8 cellular contexts compared by ENCODE assay signal in the genomic region with DNA sequence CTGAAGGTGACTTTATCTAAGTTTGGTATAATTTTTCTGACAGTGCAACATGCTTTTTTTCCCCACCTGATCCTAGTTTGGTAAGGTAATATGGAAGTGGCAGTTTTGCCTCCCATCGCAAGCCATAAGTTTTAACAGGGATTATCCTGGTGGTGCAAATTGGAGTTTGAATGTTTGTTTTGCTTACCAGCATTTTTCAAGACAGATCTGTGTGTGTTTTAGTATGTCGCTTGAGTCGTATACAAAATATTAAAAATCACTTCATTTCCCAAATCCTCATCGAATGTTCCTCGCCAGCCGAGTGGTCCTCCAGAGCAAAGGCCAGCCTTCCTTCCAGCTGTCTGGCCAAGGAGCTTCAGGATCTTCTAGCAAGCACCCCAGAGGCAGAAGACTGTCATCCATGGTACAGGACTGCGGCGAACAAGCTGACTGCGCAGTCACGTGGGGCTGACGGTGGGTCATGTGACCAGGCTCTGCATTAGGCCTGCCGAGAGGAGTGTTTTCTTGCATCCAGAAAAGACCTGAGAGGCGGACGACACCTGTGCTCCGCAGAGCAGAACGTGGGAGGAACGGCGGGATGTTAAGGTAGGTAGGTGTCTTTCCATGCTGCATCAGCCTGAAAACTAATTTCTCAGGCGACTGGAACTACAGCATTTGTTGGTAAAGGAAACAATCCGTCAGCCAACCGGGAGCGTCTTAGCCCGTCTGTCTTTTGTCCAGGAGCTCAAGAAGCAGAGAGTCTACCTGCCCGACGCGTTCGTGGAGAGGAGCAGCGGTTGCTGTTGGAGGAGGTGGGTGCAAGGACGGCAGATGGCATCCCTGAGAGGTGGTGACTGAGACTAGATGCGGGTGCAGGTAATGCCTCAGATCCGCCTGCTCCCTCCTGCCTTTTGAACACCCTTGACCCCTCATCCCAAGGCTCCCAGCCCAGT.
DNase-seq lines count a peak whose midpoint lies in the region; ATAC-seq and TF ChIP-seq lines count a peak whose summit lies in the region.

A gene with protein sequence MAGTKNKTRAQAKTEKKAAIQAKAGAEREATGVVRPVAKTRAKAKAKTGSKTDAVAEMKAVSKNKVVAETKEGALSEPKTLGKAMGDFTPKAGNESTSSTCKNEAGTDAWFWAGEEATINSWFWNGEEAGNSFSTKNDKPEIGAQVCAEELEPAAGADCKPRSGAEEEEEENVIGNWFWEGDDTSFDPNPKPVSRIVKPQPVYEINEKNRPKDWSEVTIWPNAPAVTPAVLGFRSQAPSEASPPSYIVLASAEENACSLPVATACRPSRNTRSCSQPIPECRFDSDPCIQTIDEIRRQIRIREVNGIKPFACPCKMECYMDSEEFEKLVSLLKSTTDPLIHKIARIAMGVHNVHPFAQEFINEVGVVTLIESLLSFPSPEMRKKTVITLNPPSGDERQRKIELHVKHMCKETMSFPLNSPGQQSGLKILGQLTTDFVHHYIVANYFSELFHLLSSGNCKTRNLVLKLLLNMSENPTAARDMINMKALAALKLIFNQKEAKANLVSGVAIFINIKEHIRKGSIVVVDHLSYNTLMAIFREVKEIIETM (plus strand): TSS at position 507 of the 932 bp plus-strand sequence. CDS start 28,253 bp downstream, outside the sequence.

- no peaks in the 10 kb centered on the region for H3K27me3 ChIP-seq in NT2/D1 (ENCODE audit: insufficient read depth, insufficient read length)
- H3K27me3 ChIP-seq in neutrophil = no peaks in the 10 kb centered on the region
- H3K27me3 ChIP-seq in subcutaneous abdominal adipose tissue (ENCODE audit: control insufficient read depth in 5 of 5, insufficient read depth in 4 of 5, low read length in 5 of 5) = peaks cover 0 to 8% (median 3%) of the 10 kb centered on the region in 5 donors

- TF ChIP-seq CTCF in foreskin fibroblast (IDR thresholded peaks at IDR 0.05; ENCODE audit: low read depth, low read length) (no peak), neutrophil (IDR thresholded peaks at IDR 0.05) (no peak)

- H3K9me3 ChIP-seq in NT2/D1 (ENCODE audit: insufficient read depth, low read length) (no peaks in the 10 kb centered on the region), neutrophil (no peaks in the 10 kb centered on the region), subcutaneous abdominal adipose tissue (ENCODE audit: control insufficient read depth in 5 of 5, low read length in 5 of 5) (no peaks in the 10 kb centered on the region)

- DNase-seq in NT2/D1 (ENCODE audit: low read depth, low spot score) = no peak
- DNase-seq in activated gamma-delta T cell treated with Interleukin-2 at 50 U/mL for 16 hours = peak; percentile 64
- DNase-seq in foreskin fibroblast = peak; percentile 50 to 83
- no peak for DNase-seq in SKM-1 (lab: John Stamatoyannopoulos, UW; ENCODE audit: unreplicated experiment)

- H3K4me1 ChIP-seq in NT2/D1 (ENCODE audit: insufficient read depth, insufficient read length) (no peaks in the 10 kb centered on the region), neutrophil (ENCODE audit: control insufficient read depth in 1 of 2, insufficient read depth in 1 of 2, low read depth in 1 of 2, low read length in 1 of 2) (peaks cover 8 to 13% of the 10 kb centered on the region in 2 experiments), subcutaneous abdominal adipose tissue (ENCODE audit: control insufficient read depth in 5 of 5, insufficient read depth in 5 of 5, low read length in 5 of 5) (peaks cover 0 to 5% (median 0%) of the 10 kb centered on the region in 5 donors)

- H3K27ac ChIP-seq in neutrophil = no peak within 1 kb of the TSS
- H3K27ac ChIP-seq in subcutaneous abdominal adipose tissue (ENCODE audit: low read depth, low read length) = no peak within 1 kb of the TSS

- H3K4me3 ChIP-seq in NT2/D1 (ENCODE audit: insufficient read length, low read depth) (peak within 1 kb of the TSS; percentile 42), foreskin fibroblast (ENCODE audit: low read depth in 1 of 2, low read length in 2 of 2) (peak within 1 kb of the TSS; percentile 62 to 79), neutrophil (ENCODE audit: low read depth in 1 of 2, low read length in 1 of 2) (peak within 1 kb of the TSS; percentile 57 to 58), subcutaneous abdominal adipose tissue (ENCODE audit: low read depth in 1 of 5, low read length in 5 of 5) (peak within 1 kb of the TSS; percentile 62 to 82 (median 72))

- ATAC-seq in GM19043 (IDR thresholded peaks at IDR 0.05; ENCODE audit: low read depth, unreplicated experiment) (peak; percentile 96), HG03457 (IDR thresholded peaks at IDR 0.05; ENCODE audit: unreplicated experiment) (peak; percentile 99)

- H3K36me3 ChIP-seq in NT2/D1 (ENCODE audit: insufficient read depth, insufficient read length, low read length) = peaks cover 1% of the 10 kb centered on the region
- H3K36me3 ChIP-seq in neutrophil = no peaks in the 10 kb centered on the region
- no peaks in the 10 kb centered on the region for H3K36me3 ChIP-seq in subcutaneous abdominal adipose tissue (ENCODE audit: control insufficient read depth in 5 of 5, insufficient read depth in 5 of 5, low read length in 5 of 5)

- H3K9ac ChIP-seq in NT2/D1 (ENCODE audit: insufficient read length, low read depth) = peak within 1 kb of the TSS; percentile 59
- peak within 1 kb of the TSS in 3 of 5 donors; percentile 52 to 71 (median 60) for H3K9ac ChIP-seq in subcutaneous abdominal adipose tissue (ENCODE audit: low read length in 5 of 5)

Comparison
In these comparisons a context has a peak if more than half of its experiments do, and no peak if none do; other contexts are left out.
1. DNase-seq: peak in activated gamma-delta T cell treated with Interleukin-2 at 50 U/mL for 16 hours (single experiment) and foreskin fibroblast (2 of 2); none in NT2/D1 (single experiment) and SKM-1 (single experiment).
2. Peak in every context shown above with its lines, with median percentiles within 50 percentile points of each other: H3K4me3 ChIP-seq.